In the genomic region with DNA sequence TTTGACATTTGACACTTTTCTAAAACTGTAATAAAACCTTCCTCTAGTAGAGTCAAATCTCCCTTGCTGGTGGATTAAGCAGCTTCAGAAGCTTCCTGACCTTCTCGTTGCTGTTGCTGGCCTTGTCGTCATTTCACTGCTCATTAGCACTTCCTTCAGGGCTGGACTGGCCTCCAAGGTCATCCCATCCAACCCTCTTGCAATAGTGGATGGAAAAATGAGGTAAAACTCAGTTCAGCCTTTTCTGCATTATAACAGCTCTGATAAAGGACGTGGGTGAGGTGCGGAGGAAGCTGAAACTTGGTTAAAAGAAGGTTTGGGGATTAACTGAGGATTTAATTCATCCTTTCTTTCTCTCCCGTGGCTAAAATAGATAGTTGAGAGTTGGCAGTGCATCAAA, we compare ENCODE assay signal across 14 cellular contexts. TPM values are rescaled to one million over a fixed set of nuclear protein-coding genes. Genes with fewer than 3 reads are reported as not detected.
A peak's percentile ranks its signal among the peaks of the same experiment; 100 is the strongest.
DNase-seq lines count a peak whose midpoint lies in the region; ATAC-seq and TF ChIP-seq lines count a peak whose summit lies in the region.
"Had no signal": no experiment of that assay in that cellular context is flagged by ENCODE, and none has a peak within 500 bp of the region (broad histone marks: within the 10 kb centered on the region; RNA-seq: fewer than 3 reads in every experiment).

No MANE protein-coding gene starts in this region.

- H3K27ac Mint-ChIP-seq in brain = peak overlapping the region in 4 of 5 experiments; percentile 34 to 94 (median 72)
- H3K27ac Mint-ChIP-seq in stimulated activated memory B cell treated with anti-CD40 and anti-IgM and Interleukin-4, amounts not matched to agents 10 μg/mL and 1 μg/mL and 100 μg/mL, for 72 hours = no peak overlapping the region
- no peak overlapping the region for H3K27ac Mint-ChIP-seq in T-cell
- H3K27ac Mint-ChIP-seq: activated CD4-positive, alpha-beta memory T cell treated with anti-CD3 and anti-CD28 coated beads for 36 hours; T-helper 1 cell treated with Interleukin-12 subunit alpha and Interleukin-12 subunit beta and Interleukin-4 antibody, amounts not matched to agents 30 μg/mL and 1 μg/mL, for 36 hours had no signal

- H3K4me3 ChIP-seq in stomach = no peak overlapping the region

- POLR2A ChIA-PET in T-cell (lab: Charles Lee) = no interaction called here

- no peak for ATAC-seq in stimulated activated memory B cell treated with anti-CD40 and anti-IgM and Interleukin-4, amounts not matched to agents 10 μg/mL and 1 μg/mL and 100 μg/mL, for 72 hours
- ATAC-seq in T-cell (replicated peaks in 1 of 4) = no peak

- H3K36me3 Mint-ChIP-seq in brain (no peaks in the 10 kb centered on the region), T-cell (no peaks in the 10 kb centered on the region)
- H3K36me3 Mint-ChIP-seq in stimulated activated memory B cell treated with anti-CD40 and anti-IgM and Interleukin-4, amounts not matched to agents 10 μg/mL and 1 μg/mL and 100 μg/mL, for 72 hours = no peaks in the 10 kb centered on the region
- H3K36me3 Mint-ChIP-seq: activated CD4-positive, alpha-beta memory T cell treated with anti-CD3 and anti-CD28 coated beads for 36 hours had no signal

- WGBS in stomach, 5 donors = 48 to 74% (median 59%) methylated on average over 5 of the region's 5 CpGs

- H3K4me3 Mint-ChIP-seq in brain (peak overlapping the region; percentile 80 to 87 (median 85)), T-cell (no peak overlapping the region)
- no peak overlapping the region for H3K4me3 Mint-ChIP-seq in stimulated activated memory B cell treated with anti-CD40 and anti-IgM and Interleukin-4, amounts not matched to agents 10 μg/mL and 1 μg/mL and 100 μg/mL, for 72 hours
- H3K4me3 Mint-ChIP-seq: activated CD4-positive, alpha-beta memory T cell treated with anti-CD3 and anti-CD28 coated beads for 36 hours; T-helper 1 cell treated with Interleukin-12 subunit alpha and Interleukin-12 subunit beta and Interleukin-4 antibody, amounts not matched to agents 30 μg/mL and 1 μg/mL, for 36 hours had no signal

- H3K27me3 Mint-ChIP-seq in brain = peaks cover 10% of the 10 kb centered on the region
- H3K27me3 Mint-ChIP-seq in stimulated activated memory B cell treated with anti-CD40 and anti-IgM and Interleukin-4, amounts not matched to agents 10 μg/mL and 1 μg/mL and 100 μg/mL, for 72 hours = no peaks in the 10 kb centered on the region
- peaks cover 4 to 9% of the 10 kb centered on the region in 2 donors for H3K27me3 Mint-ChIP-seq in T-cell
- H3K27me3 Mint-ChIP-seq: activated CD4-positive, alpha-beta memory T cell treated with anti-CD3 and anti-CD28 coated beads for 36 hours had no signal

- TF ChIP-seq EP300 in stomach (IDR thresholded peaks at IDR 0.05) = no peak

- peak; percentile 16 for DNase-seq in NCI-H146 (lab: John Stamatoyannopoulos, UW)
- no peak for DNase-seq in NCI-H146 treated with DMSO at 0.1 percent for 48 hours (lab: John Stamatoyannopoulos, UW; ENCODE audit: unreplicated experiment)
- DNase-seq in iris pigment epithelial cell (ENCODE audit: low read depth) = peak; percentile 64
- no peak for DNase-seq in stomach
- DNase-seq in T-cell = no peak
- no peak for DNase-seq in NCI-H510A (lab: John Stamatoyannopoulos, UW)
- DNase-seq: 8988T; activated CD4-positive, alpha-beta memory T cell treated with anti-CD3 and anti-CD28 coated beads for 36 hours; activated naive CD4-positive, alpha-beta T cell treated with Interleukin-2 at 50 U/mL for 16 hours; NCI-H2029; OCI-M1 had no signal

- H3K9me3 ChIP-seq in stomach = peaks cover 0 to 8% (median 7%) of the 10 kb centered on the region in 4 donors

- TF ChIP-seq CTCF in brain (conservative IDR thresholded peaks at IDR 0.05) (no peak), stomach (IDR thresholded peaks at IDR 0.05) (no peak)

- H3K36me3 ChIP-seq in stomach = no peaks in the 10 kb centered on the region

- CTCF ChIA-PET in T-cell (lab: Charles Lee) = no interaction called here

- peak overlapping the region in 4 of 5 donors; percentile 10 to 73 (median 60) for H3K27ac ChIP-seq in stomach

- TF ChIP-seq POLR2A in stomach (IDR thresholded peaks at IDR 0.05) = no peak

- H3K9me3 Mint-ChIP-seq in brain (peaks cover 0 to 5% (median 2%) of the 10 kb centered on the region in 5 experiments), T-cell (peaks cover 0 to 3% (median 3%) of the 10 kb centered on the region in 3 donors)
- peaks cover 3% of the 10 kb centered on the region for H3K9me3 Mint-ChIP-seq in stimulated activated memory B cell treated with anti-CD40 and anti-IgM and Interleukin-4, amounts not matched to agents 10 μg/mL and 1 μg/mL and 100 μg/mL, for 72 hours
- H3K9me3 Mint-ChIP-seq: activated CD4-positive, alpha-beta memory T cell treated with anti-CD3 and anti-CD28 coated beads for 36 hours; T-helper 1 cell treated with Interleukin-12 subunit alpha and Interleukin-12 subunit beta and Interleukin-4 antibody, amounts not matched to agents 30 μg/mL and 1 μg/mL, for 36 hours had no signal

- no peaks in the 10 kb centered on the region for H3K27me3 ChIP-seq in stomach

- H3K4me1 Mint-ChIP-seq in brain (peaks cover 61% of the 10 kb centered on the region), T-cell (peaks cover 0 to 4% (median 2%) of the 10 kb centered on the region in 3 donors)
- no peaks in the 10 kb centered on the region for H3K4me1 Mint-ChIP-seq in stimulated activated memory B cell treated with anti-CD40 and anti-IgM and Interleukin-4, amounts not matched to agents 10 μg/mL and 1 μg/mL and 100 μg/mL, for 72 hours

- intact Hi-C loops in stomach (cut with DNase I; ENCODE audit: low total_unique reads) = no loop called here

- peaks cover 0 to 20% (median 6%) of the 10 kb centered on the region in 4 donors for H3K4me1 ChIP-seq in stomach

RNA-seq across cellular contexts. Expression of gene ADAMTSL1, which starts 1.0 kb away (rescaled TPM):
- polyA plus RNA-seq in brain (ENCODE audit: insufficient read depth, low read depth, low replicate concordance) (43.5 TPM), stomach (1 to 10 TPM; 1.1 to 5.8 (median 1.9) TPM)
- total RNA-seq in stomach (10 to 100 TPM in 4 of 5 donors, 1 to 10 TPM in 1; 2.7 to 98.8 (median 15.2) TPM), T-cell (under 1 TPM in 1 of 5 donors, not detected in 4; 0.10 TPM)
- total RNA-seq: activated CD4-positive, alpha-beta memory T cell treated with anti-CD3 and anti-CD28 coated beads for 36 hours had no signal

Comparison
In these comparisons a context has a peak if more than half of its experiments do, and no peak if none do; other contexts are left out.
1. DNase-seq: peak in NCI-H146 (single experiment) and iris pigment epithelial cell (single experiment); none in NCI-H146 treated with DMSO at 0.1 percent for 48 hours (single experiment), stomach (single experiment), T-cell (0 of 34) and NCI-H510A (single experiment).
2. H3K27ac Mint-ChIP-seq: peak in brain (4 of 5); none in stimulated activated memory B cell treated with anti-CD40 and anti-IgM and Interleukin-4, amounts not matched to agents 10 μg/mL and 1 μg/mL and 100 μg/mL, for 72 hours (single experiment) and T-cell (0 of 2).
3. H3K4me3 Mint-ChIP-seq: peak in brain (5 of 5); none in stimulated activated memory B cell treated with anti-CD40 and anti-IgM and Interleukin-4, amounts not matched to agents 10 μg/mL and 1 μg/mL and 100 μg/mL, for 72 hours (single experiment) and T-cell (0 of 3).